ENCODE assay signal across 13 cellular contexts in genomic region chr13:80116107-80116506, GRCh38.
DNase-seq lines count a peak whose midpoint lies in the region; ATAC-seq, FAIRE-seq and TF ChIP-seq lines count a peak whose summit lies in the region.
"Had no signal": no experiment of that assay in that cellular context is flagged by ENCODE, and none has a peak within 500 bp of the region (broad histone marks: within the 10 kb centered on the region; RNA-seq: fewer than 3 reads in every experiment).

No MANE protein-coding gene starts in this region.

- H3K27me3 Mint-ChIP-seq in glutamatergic neuron (ENCODE audit: unreplicated experiment): no peaks in the 10 kb centered on the region
- H3K27me3 Mint-ChIP-seq in WTC11 (ENCODE audit: low read depth): no peaks in the 10 kb centered on the region; the same call in 1 of the 2 replicates
- H3K27me3 Mint-ChIP-seq: activated naive CD4-positive, alpha-beta T cell treated with anti-CD3 and anti-CD28 coated beads, Interleukin-2, amount 50 U/mL, for 24 hours had no signal

- POLR2A ChIA-PET in WTC11 (lab: Charles Lee): no interaction called here

- no peak for ATAC-seq in WTC11
- ATAC-seq: activated CD8-positive, alpha-beta T cell treated with anti-CD3 and anti-CD28 coated beads, Interleukin-2, amount 10 ng/mL, durations not matched to agents 7 days and 5 days; right lobe of liver had no signal

- CTCF ChIA-PET in WTC11 (lab: Charles Lee): no interaction called here

- TF ChIP-seq CTCF in astrocyte of the cerebellum (IDR thresholded peaks at IDR 0.05; ENCODE audit: low read depth, low read length, missing control alignments) (no peak), glutamatergic neuron (IDR thresholded peaks at IDR 0.05; ENCODE audit: partially characterized antibody, unreplicated experiment) (no peak), WTC11 (IDR thresholded peaks at IDR 0.05) (no peak)

- DNase-seq in ACHN (peak; percentile 26), H54 (ENCODE audit: insufficient read length, low spot score) (no peak), astrocyte of the cerebellum (ENCODE audit: low read depth) (peak; percentile 64), glutamatergic neuron (no peak), NCI-H226 (no peak), DMS114 treated with DMSO at 0.1 percent for 48 hours (lab: John Stamatoyannopoulos, UW; ENCODE audit: unreplicated experiment) (no peak), NCI-H1092 (lab: John Stamatoyannopoulos, UW) (no peak), WTC11 (ENCODE audit: low spot score) (no peak)
- DNase-seq: activated CD8-positive, alpha-beta T cell treated with anti-CD3 and anti-CD28 coated beads, Interleukin-2, amount 10 ng/mL, durations not matched to agents 7 days and 5 days; effector memory CD4-positive, alpha-beta T cell; right lobe of liver had no signal

- H3K36me3 Mint-ChIP-seq in glutamatergic neuron (ENCODE audit: unreplicated experiment) (no peaks in the 10 kb centered on the region), WTC11 (no peaks in the 10 kb centered on the region)
- H3K36me3 Mint-ChIP-seq: activated naive CD4-positive, alpha-beta T cell treated with anti-CD3 and anti-CD28 coated beads, Interleukin-2, amount 50 U/mL, for 24 hours had no signal

- in situ Hi-C loops in ACHN (cut with HindIII; ENCODE audit: low pct_ligation_motif_present, low pct_unique_long_range_greater_than_20kb, low sequenced_read_pairs): no loop called here
- in situ Hi-C loops in astrocyte of the cerebellum (cut with HindIII; ENCODE audit: low sequenced_read_pairs): no loop called here

- peak; percentile 87 for FAIRE-seq in H54 (lab: Jason Lieb, UNC)

- no peaks in the 10 kb centered on the region for H3K9me3 Mint-ChIP-seq in glutamatergic neuron (ENCODE audit: unreplicated experiment)
- peaks cover 3% of the 10 kb centered on the region; the same call in 1 of the 2 replicates for H3K9me3 Mint-ChIP-seq in WTC11
- H3K9me3 Mint-ChIP-seq: activated naive CD4-positive, alpha-beta T cell treated with anti-CD3 and anti-CD28 coated beads, Interleukin-2, amount 50 U/mL, for 24 hours had no signal

- no peak overlapping the region for H3K4me3 ChIP-seq in astrocyte of the cerebellum (ENCODE audit: low read depth, low read length)
- H3K4me3 ChIP-seq: right lobe of liver, tibial nerve had no signal

- H3K4me1 Mint-ChIP-seq in glutamatergic neuron (ENCODE audit: low read depth, unreplicated experiment) (peaks cover 22% of the 10 kb centered on the region), WTC11 (peaks cover 16% of the 10 kb centered on the region)
- H3K4me1 Mint-ChIP-seq: activated naive CD4-positive, alpha-beta T cell treated with anti-CD3 and anti-CD28 coated beads, Interleukin-2, amount 50 U/mL, for 24 hours had no signal

- no peak overlapping the region for H3K4me3 Mint-ChIP-seq in glutamatergic neuron (ENCODE audit: unreplicated experiment)
- H3K4me3 Mint-ChIP-seq in WTC11: no peak overlapping the region
- H3K4me3 Mint-ChIP-seq: activated CD8-positive, alpha-beta T cell treated with anti-CD3 and anti-CD28 coated beads, Interleukin-2, amount 10 ng/mL, durations not matched to agents 7 days and 5 days; activated naive CD4-positive, alpha-beta T cell treated with anti-CD3 and anti-CD28 coated beads, Interleukin-2, amount 50 U/mL, for 24 hours had no signal

- TF ChIP-seq POLR2A in H54 (IDR thresholded peaks at IDR 0.05; ENCODE audit: low read depth, low read length): no peak

- H3K27ac Mint-ChIP-seq in glutamatergic neuron (ENCODE audit: unreplicated experiment): peak overlapping the region; percentile 71
- H3K27ac Mint-ChIP-seq in WTC11: no peak overlapping the region
- H3K27ac Mint-ChIP-seq: activated CD8-positive, alpha-beta T cell treated with anti-CD3 and anti-CD28 coated beads, Interleukin-2, amount 10 ng/mL, durations not matched to agents 7 days and 5 days; activated naive CD4-positive, alpha-beta T cell treated with anti-CD3 and anti-CD28 coated beads, Interleukin-2, amount 50 U/mL, for 24 hours had no signal

TF ChIP-seq in WTC11, 78 proteins besides CTCF, POLR2A, EP300 and RAD21:
- TF ChIP-seq, protein P1, sequence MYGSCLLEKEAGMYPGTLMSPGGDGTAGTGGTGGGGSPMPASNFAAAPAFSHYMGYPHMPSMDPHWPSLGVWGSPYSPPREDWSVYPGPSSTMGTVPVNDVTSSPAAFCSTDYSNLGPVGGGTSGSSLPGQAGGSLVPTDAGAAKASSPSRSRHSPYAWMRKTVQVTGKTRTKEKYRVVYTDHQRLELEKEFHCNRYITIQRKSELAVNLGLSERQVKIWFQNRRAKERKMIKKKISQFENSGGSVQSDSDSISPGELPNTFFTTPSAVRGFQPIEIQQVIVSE (CRISPR knock-in tag; IDR thresholded peaks at IDR 0.05; ENCODE audit: borderline replicate concordance): no peak
- TF ChIP-seq, protein P2, sequence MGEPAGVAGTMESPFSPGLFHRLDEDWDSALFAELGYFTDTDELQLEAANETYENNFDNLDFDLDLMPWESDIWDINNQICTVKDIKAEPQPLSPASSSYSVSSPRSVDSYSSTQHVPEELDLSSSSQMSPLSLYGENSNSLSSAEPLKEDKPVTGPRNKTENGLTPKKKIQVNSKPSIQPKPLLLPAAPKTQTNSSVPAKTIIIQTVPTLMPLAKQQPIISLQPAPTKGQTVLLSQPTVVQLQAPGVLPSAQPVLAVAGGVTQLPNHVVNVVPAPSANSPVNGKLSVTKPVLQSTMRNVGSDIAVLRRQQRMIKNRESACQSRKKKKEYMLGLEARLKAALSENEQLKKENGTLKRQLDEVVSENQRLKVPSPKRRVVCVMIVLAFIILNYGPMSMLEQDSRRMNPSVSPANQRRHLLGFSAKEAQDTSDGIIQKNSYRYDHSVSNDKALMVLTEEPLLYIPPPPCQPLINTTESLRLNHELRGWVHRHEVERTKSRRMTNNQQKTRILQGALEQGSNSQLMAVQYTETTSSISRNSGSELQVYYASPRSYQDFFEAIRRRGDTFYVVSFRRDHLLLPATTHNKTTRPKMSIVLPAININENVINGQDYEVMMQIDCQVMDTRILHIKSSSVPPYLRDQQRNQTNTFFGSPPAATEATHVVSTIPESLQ (CRISPR knock-in tag; IDR thresholded peaks at IDR 0.05): no peak
- no peak for TF ChIP-seq ZBTB21 (CRISPR knock-in tag; IDR thresholded peaks at IDR 0.05; ENCODE audit: borderline replicate concordance)

Comparison
In these comparisons a context has a peak if more than half of its experiments do, and no peak if none do; other contexts are left out.
1. DNase-seq: peak in ACHN (single experiment) and astrocyte of the cerebellum (single experiment); none in H54 (single experiment), glutamatergic neuron (single experiment), NCI-H226 (single experiment), DMS114 treated with DMSO at 0.1 percent for 48 hours (single experiment), NCI-H1092 (single experiment) and WTC11 (single experiment).